Comparison of ENCODE assay signal across 10 cellular contexts in the genomic region with DNA sequence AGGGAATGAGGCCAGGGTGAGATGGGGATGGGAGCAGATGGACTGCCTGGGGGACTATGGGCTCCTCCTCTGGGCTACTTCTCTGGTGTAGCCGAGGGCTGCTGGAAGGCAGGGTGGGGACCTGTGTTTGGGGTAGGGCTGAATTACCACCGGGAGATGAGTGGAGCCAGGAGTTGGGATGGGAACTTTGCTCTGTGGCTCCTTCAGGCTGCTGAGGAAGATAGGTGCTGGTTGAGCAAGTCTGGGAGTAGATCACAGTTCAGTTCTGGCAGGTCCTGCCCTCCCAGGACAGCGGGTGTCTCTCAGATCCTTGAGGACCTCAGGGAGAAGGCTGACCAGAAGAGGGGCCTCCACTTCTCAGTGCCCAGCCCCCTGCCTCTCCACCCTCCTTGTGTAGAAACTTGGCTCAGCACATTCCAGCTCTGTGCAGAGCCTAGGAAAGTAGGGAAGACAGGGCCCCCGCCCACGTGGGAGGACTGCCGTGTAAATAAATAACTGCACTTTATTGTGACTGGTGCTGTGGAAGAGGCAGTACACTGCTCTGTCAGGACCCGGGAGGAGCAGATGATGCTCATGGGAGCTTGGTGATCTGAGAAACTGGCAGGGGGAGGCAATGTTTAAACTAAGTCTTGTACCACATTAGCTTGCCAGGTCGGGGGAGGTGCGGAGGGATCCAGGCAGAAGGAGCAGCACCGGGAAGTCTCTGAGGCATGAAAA. TPM values are rescaled to one million over a fixed set of nuclear protein-coding genes. Genes with fewer than 3 reads are reported as not detected.
A peak's percentile ranks its signal among the peaks of the same experiment; 100 is the strongest.
DNase-seq lines count a peak whose midpoint lies in the region; ATAC-seq and TF ChIP-seq lines count a peak whose summit lies in the region.
"Had no signal": no experiment of that assay in that cellular context is flagged by ENCODE, and none has a peak within 500 bp of the region (broad histone marks: within the 10 kb centered on the region; RNA-seq: fewer than 3 reads in every experiment).

No MANE protein-coding gene starts in this region.

- peaks cover 90% of the 10 kb centered on the region for H3K79me2 ChIP-seq in PC-3 (ENCODE audit: low read length)

- CTCF ChIA-PET in PC-3 (lab: Charles Lee), result no interaction called here

- no peak overlapping the region for H3K27ac ChIP-seq in PC-3 (ENCODE audit: low read length)

- H4K20me1 ChIP-seq in PC-3 (ENCODE audit: low read length), result peaks cover 57% of the 10 kb centered on the region

- no peaks in the 10 kb centered on the region for H3K36me3 ChIP-seq in PC-3 (ENCODE audit: low read depth, low read length)

- H3K9ac ChIP-seq in PC-3 (ENCODE audit: low read length), result no peak overlapping the region

- no TSS peak for BruUV-seq in PC-3 (replicated peaks; lab: Mats Ljungman, UMichigan)

- H3F3A ChIP-seq in PC-3 (ENCODE audit: low read length, unreplicated experiment), result no peaks in the 10 kb centered on the region

- no peak overlapping the region for H2AFZ ChIP-seq in PC-3 (ENCODE audit: low read length)

- ATAC-seq in PC-3 (peak; percentile 23), GM18870 (IDR thresholded peaks at IDR 0.05; ENCODE audit: unreplicated experiment) (no peak), GM18907 (IDR thresholded peaks at IDR 0.05; ENCODE audit: unreplicated experiment) (no peak)

- H3K9me3 ChIP-seq in PC-3 (ENCODE audit: low read length), result no peaks in the 10 kb centered on the region

- H3K4me1 ChIP-seq in PC-3 (ENCODE audit: insufficient read depth, low read length), result peaks cover 38% of the 10 kb centered on the region

- no peaks in the 10 kb centered on the region for H3K27me3 ChIP-seq in PC-3 (ENCODE audit: low read length)

- no peak overlapping the region for H3K4me2 ChIP-seq in PC-3 (ENCODE audit: low read length)

- DNase-seq in ELF-1 (ENCODE audit: low read depth, low spot score) (peak; percentile 32), PC-3 (peak; percentile 26), fibroblast of pulmonary artery (ENCODE audit: low read depth) (peak; percentile 59), renal cortical epithelial cell (ENCODE audit: low read depth) (peak; percentile 63), NCI-H748 (lab: John Stamatoyannopoulos, UW; ENCODE audit: unreplicated experiment) (no peak), KG1 (lab: John Stamatoyannopoulos, UW) (no peak)
- DNase-seq: NCI-H146, SW 1271 had no signal

- intact Hi-C loops in PC-3 (cut with micrococcal nuclease), result no loop called here

- no peak overlapping the region for H3K4me3 ChIP-seq in PC-3 (ENCODE audit: low read length)
- H3K4me3 ChIP-seq in fibroblast of pulmonary artery (replicated peaks; ENCODE audit: low read depth, low read length), result no peak overlapping the region

- POLR2A ChIA-PET in PC-3 (lab: Charles Lee; ENCODE audit: unreplicated experiment), result no interaction called here

- no peaks in the 10 kb centered on the region for H3K9me2 ChIP-seq in PC-3 (replicated peaks; ENCODE audit: low read length)

- TF ChIP-seq CTCF in PC-3 (conservative IDR thresholded peaks at IDR 0.05; ENCODE audit: low read depth, low read length) (no peak), fibroblast of pulmonary artery (IDR thresholded peaks at IDR 0.05; ENCODE audit: low read length, missing control alignments) (no peak)

RNA-seq across cellular contexts. Expression of gene TET3, which starts 15.3 kb away (rescaled TPM):
- total RNA-seq in PC-3 (2014; rRNA removed) (6.1 and 10.1 TPM in 2 replicates), renal cortical epithelial cell (3.6 and 8.7 TPM in 2 replicates)

Comparison
In these comparisons a context has a peak if more than half of its experiments do, and no peak if none do; other contexts are left out.
1. DNase-seq: peak in ELF-1 (single experiment), PC-3 (single experiment), fibroblast of pulmonary artery (single experiment) and renal cortical epithelial cell (single experiment); none in NCI-H748 (single experiment) and KG1 (single experiment).